ENCODE assay signal across 1 cellular context in the genomic region with DNA sequence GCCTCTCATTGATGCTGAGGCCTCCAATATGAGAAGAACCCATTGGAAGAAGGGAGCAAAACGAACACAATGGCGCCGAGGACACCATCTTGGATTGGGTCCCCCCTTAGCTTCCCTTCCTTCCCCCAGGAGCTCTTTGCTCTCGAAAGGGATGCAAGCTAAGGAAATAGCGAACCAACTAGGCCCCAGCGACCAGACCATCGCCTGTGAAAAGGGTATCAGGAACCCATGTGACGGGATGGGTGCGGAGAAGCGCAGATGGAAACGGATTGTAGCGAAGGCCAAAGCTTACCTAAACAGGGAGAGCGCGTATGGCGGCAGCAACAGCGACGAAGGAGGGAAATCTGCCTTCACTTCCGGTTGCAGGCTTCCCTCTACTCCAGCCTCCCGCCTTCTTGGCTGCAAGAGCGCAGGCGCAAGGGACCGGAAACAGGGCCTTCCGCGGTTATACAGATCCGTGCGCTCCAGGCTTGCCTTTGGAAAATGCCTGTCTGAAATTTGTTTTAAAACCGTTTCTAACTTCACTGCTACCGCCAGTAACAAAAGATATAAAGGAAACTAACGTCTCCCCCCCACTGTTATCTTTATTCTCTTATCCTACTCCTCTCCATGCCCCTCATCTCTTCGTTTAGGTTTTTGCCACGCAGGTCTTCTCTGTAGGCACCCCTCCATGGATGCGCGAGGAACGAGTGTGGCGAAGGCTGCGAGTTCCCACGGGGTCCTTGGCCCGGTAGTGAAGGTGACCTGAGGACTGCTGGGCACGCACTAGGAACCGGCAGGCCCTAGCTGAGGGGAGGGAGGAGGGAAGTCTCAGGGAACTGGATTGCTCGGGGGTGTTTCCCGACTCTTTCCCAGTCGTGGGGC.
TF ChIP-seq lines count a peak whose summit lies in the region.

A gene (minus strand): TSS at position 346 of the 864 bp plus-strand sequence. CDS start 1,471 bp downstream, outside the sequence.

TF ChIP-seq in K562, 482 proteins besides CTCF, POLR2A, EP300 and RAD21 (continued from another document and continues in another):
- TF ChIP-seq, protein P1, sequence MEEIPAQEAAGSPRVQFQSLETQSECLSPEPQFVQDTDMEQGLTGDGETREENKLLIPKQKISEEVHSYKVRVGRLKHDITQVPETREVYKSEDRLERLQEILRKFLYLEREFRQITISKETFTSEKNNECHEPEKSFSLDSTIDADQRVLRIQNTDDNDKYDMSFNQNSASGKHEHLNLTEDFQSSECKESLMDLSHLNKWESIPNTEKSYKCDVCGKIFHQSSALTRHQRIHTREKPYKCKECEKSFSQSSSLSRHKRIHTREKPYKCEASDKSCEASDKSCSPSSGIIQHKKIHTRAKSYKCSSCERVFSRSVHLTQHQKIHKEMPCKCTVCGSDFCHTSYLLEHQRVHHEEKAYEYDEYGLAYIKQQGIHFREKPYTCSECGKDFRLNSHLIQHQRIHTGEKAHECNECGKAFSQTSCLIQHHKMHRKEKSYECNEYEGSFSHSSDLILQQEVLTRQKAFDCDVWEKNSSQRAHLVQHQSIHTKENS (CRISPR knock-in tag; IDR thresholded peaks at IDR 0.05), result no peak
- TF ChIP-seq ZNF57 (CRISPR knock-in tag; IDR thresholded peaks at IDR 0.05), result 0 out of 2 replicates have a peak, but pooled peaks have one; percentile 80
- TF ChIP-seq, protein P2, sequence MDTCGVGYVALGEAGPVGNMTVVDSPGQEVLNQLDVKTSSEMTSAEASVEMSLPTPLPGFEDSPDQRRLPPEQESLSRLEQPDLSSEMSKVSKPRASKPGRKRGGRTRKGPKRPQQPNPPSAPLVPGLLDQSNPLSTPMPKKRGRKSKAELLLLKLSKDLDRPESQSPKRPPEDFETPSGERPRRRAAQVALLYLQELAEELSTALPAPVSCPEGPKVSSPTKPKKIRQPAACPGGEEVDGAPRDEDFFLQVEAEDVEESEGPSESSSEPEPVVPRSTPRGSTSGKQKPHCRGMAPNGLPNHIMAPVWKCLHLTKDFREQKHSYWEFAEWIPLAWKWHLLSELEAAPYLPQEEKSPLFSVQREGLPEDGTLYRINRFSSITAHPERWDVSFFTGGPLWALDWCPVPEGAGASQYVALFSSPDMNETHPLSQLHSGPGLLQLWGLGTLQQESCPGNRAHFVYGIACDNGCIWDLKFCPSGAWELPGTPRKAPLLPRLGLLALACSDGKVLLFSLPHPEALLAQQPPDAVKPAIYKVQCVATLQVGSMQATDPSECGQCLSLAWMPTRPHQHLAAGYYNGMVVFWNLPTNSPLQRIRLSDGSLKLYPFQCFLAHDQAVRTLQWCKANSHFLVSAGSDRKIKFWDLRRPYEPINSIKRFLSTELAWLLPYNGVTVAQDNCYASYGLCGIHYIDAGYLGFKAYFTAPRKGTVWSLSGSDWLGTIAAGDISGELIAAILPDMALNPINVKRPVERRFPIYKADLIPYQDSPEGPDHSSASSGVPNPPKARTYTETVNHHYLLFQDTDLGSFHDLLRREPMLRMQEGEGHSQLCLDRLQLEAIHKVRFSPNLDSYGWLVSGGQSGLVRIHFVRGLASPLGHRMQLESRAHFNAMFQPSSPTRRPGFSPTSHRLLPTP (IDR thresholded peaks at IDR 0.05; ENCODE audit: borderline replicate concordance, extremely low read depth, insufficient read length), result no peak
- no peak for TF ChIP-seq TSC22D4 (tag; IDR thresholded peaks at IDR 0.05)
- no peak for TF ChIP-seq ZNF224 (CRISPR knock-in tag; IDR thresholded peaks at IDR 0.05)
- no peak for TF ChIP-seq EZH2 (IDR thresholded peaks at IDR 0.05; ENCODE audit: borderline replicate concordance, low read depth, low read length)
- TF ChIP-seq SMAD1 (IDR thresholded peaks at IDR 0.05; ENCODE audit: low read depth, low read length, partially characterized antibody), result peak; percentile 81
- TF ChIP-seq PRMT5 (CRISPR knock-in tag; IDR thresholded peaks at IDR 0.05), result no peak
- TF ChIP-seq, protein P3, sequence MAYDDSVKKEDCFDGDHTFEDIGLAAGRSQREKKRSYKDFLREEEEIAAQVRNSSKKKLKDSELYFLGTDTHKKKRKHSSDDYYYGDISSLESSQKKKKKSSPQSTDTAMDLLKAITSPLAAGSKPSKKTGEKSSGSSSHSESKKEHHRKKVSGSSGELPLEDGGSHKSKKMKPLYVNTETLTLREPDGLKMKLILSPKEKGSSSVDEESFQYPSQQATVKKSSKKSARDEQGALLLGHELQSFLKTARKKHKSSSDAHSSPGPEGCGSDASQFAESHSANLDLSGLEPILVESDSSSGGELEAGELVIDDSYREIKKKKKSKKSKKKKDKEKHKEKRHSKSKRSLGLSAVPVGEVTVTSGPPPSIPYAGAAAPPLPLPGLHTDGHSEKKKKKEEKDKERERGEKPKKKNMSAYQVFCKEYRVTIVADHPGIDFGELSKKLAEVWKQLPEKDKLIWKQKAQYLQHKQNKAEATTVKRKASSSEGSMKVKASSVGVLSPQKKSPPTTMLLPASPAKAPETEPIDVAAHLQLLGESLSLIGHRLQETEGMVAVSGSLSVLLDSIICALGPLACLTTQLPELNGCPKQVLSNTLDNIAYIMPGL (CRISPR knock-in tag; IDR thresholded peaks at IDR 0.05), result peak; percentile 64; the same call in 1 of the 2 replicates
- TF ChIP-seq ZNF253 (CRISPR knock-in tag; conservative IDR thresholded peaks at IDR 0.05), result no peak
- TF ChIP-seq ZFP30 (CRISPR knock-in tag; IDR thresholded peaks at IDR 0.05; ENCODE audit: borderline replicate concordance), result 0 out of 2 replicates have a peak, but pooled peaks have one; percentile 54
- TF ChIP-seq ZNF76 (CRISPR knock-in tag; IDR thresholded peaks at IDR 0.05; ENCODE audit: borderline replicate concordance), result 0 out of 2 replicates have a peak, but pooled peaks have one; percentile 63
- TF ChIP-seq ZNF79 (CRISPR knock-in tag; IDR thresholded peaks at IDR 0.05; ENCODE audit: low read depth), result 0 out of 2 replicates have a peak, but pooled peaks have one; percentile 32
- no peak for TF ChIP-seq FOSL1 (tag; conservative IDR thresholded peaks at IDR 0.05)
- peak; percentile 67 for TF ChIP-seq MEIS2 (IDR thresholded peaks at IDR 0.05; ENCODE audit: partially characterized antibody)
- no peak for TF ChIP-seq PHB2 (IDR thresholded peaks at IDR 0.05; ENCODE audit: low read depth)
- peak; percentile 67; the same call in 1 of the 2 replicates for TF ChIP-seq ZC3H8 (IDR thresholded peaks at IDR 0.05)
- TF ChIP-seq HMG20B (CRISPR knock-in tag; IDR thresholded peaks at IDR 0.05), result peak; percentile 81; the same call in 1 of the 2 replicates
- TF ChIP-seq, protein P4, sequence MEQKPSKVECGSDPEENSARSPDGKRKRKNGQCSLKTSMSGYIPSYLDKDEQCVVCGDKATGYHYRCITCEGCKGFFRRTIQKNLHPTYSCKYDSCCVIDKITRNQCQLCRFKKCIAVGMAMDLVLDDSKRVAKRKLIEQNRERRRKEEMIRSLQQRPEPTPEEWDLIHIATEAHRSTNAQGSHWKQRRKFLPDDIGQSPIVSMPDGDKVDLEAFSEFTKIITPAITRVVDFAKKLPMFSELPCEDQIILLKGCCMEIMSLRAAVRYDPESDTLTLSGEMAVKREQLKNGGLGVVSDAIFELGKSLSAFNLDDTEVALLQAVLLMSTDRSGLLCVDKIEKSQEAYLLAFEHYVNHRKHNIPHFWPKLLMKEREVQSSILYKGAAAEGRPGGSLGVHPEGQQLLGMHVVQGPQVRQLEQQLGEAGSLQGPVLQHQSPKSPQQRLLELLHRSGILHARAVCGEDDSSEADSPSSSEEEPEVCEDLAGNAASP (IDR thresholded peaks at IDR 0.05), result peak; percentile 66
- TF ChIP-seq CBX1 (IDR thresholded peaks at IDR 0.05; ENCODE audit: low read depth), result peak; percentile 81; the same call in 1 of the 2 replicates
- TF ChIP-seq E2F3 (CRISPR knock-in tag; IDR thresholded peaks at IDR 0.05), result peak; percentile 97
- TF ChIP-seq, protein P5, sequence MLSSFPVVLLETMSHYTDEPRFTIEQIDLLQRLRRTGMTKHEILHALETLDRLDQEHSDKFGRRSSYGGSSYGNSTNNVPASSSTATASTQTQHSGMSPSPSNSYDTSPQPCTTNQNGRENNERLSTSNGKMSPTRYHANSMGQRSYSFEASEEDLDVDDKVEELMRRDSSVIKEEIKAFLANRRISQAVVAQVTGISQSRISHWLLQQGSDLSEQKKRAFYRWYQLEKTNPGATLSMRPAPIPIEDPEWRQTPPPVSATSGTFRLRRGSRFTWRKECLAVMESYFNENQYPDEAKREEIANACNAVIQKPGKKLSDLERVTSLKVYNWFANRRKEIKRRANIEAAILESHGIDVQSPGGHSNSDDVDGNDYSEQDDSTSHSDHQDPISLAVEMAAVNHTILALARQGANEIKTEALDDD (IDR thresholded peaks at IDR 0.05), result peak; percentile 27; the same call in 1 of the 2 replicates
- TF ChIP-seq, protein P6, sequence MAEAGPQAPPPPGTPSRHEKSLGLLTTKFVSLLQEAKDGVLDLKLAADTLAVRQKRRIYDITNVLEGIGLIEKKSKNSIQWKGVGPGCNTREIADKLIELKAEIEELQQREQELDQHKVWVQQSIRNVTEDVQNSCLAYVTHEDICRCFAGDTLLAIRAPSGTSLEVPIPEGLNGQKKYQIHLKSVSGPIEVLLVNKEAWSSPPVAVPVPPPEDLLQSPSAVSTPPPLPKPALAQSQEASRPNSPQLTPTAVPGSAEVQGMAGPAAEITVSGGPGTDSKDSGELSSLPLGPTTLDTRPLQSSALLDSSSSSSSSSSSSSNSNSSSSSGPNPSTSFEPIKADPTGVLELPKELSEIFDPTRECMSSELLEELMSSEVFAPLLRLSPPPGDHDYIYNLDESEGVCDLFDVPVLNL (CRISPR knock-in tag; IDR thresholded peaks at IDR 0.05; ENCODE audit: low read depth), result peak; percentile 78; the same call in 1 of the 2 replicates
- TF ChIP-seq, protein P7, sequence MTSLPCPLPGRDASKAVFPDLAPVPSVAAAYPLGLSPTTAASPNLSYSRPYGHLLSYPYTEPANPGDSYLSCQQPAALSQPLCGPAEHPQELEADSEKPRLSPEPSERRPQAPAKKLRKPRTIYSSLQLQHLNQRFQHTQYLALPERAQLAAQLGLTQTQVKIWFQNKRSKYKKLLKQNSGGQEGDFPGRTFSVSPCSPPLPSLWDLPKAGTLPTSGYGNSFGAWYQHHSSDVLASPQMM (CRISPR knock-in tag; IDR thresholded peaks at IDR 0.05), result no peak
- TF ChIP-seq STAT5A (IDR thresholded peaks at IDR 0.05; ENCODE audit: borderline replicate concordance, low read length), result 0 out of 2 replicates have a peak, but pooled peaks have one; percentile 11
- no peak for TF ChIP-seq U2AF2 (optimal IDR thresholded peaks at IDR 0.05; ENCODE audit: low read depth, low read length)
- TF ChIP-seq KDM4B (IDR thresholded peaks at IDR 0.05; ENCODE audit: borderline replicate concordance in 2 of 2, low read depth in 1 of 2), result peak in 1 of 2 experiments; percentile 91; a peak in 1 of 4 replicates
- no peak for TF ChIP-seq WHSC1 (IDR thresholded peaks at IDR 0.05; ENCODE audit: low read length)
- no peak for TF ChIP-seq CAMTA2 (CRISPR knock-in tag; conservative IDR thresholded peaks at IDR 0.05)
- TF ChIP-seq DACH1 (IDR thresholded peaks at IDR 0.05; ENCODE audit: partially characterized antibody), result peak; percentile 98
- no peak for TF ChIP-seq BDP1 (IDR thresholded peaks at IDR 0.05; ENCODE audit: insufficient read depth, insufficient read length)
- TF ChIP-seq MIER1 (IDR thresholded peaks at IDR 0.05; ENCODE audit: low read depth), result no peak; the same call in 1 of the 2 replicates
- no peak for TF ChIP-seq FOS (IDR thresholded peaks at IDR 0.05; ENCODE audit: extremely low read depth, insufficient read length)
- TF ChIP-seq TEAD2 (tag; IDR thresholded peaks at IDR 0.05), result no peak
- TF ChIP-seq BMI1 (IDR thresholded peaks at IDR 0.05; ENCODE audit: low read length), result peak; percentile 5; the same call in 1 of the 2 replicates
- TF ChIP-seq HNRNPH1 (optimal IDR thresholded peaks at IDR 0.05; ENCODE audit: low read depth, low read length), result no peak
- TF ChIP-seq ZNF3 (CRISPR knock-in tag; IDR thresholded peaks at IDR 0.05), result no peak
- TF ChIP-seq CHCHD3 (CRISPR knock-in tag; IDR thresholded peaks at IDR 0.05), result peak; percentile 57; the same call in 1 of the 2 replicates
- TF ChIP-seq, protein P8, sequence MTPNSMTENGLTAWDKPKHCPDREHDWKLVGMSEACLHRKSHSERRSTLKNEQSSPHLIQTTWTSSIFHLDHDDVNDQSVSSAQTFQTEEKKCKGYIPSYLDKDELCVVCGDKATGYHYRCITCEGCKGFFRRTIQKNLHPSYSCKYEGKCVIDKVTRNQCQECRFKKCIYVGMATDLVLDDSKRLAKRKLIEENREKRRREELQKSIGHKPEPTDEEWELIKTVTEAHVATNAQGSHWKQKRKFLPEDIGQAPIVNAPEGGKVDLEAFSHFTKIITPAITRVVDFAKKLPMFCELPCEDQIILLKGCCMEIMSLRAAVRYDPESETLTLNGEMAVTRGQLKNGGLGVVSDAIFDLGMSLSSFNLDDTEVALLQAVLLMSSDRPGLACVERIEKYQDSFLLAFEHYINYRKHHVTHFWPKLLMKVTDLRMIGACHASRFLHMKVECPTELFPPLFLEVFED (CRISPR knock-in tag; conservative IDR thresholded peaks at IDR 0.05), result peak; percentile 94
- peak; percentile 54 for TF ChIP-seq MYBL2 (IDR thresholded peaks at IDR 0.05; ENCODE audit: low read depth)
- TF ChIP-seq MYBL2 (CRISPR knock-in tag; IDR thresholded peaks at IDR 0.05; ENCODE audit: borderline replicate concordance), result no peak
- TF ChIP-seq FUS (optimal IDR thresholded peaks at IDR 0.05; ENCODE audit: low read depth, low read length), result no peak
- TF ChIP-seq CBFA2T2 (conservative IDR thresholded peaks at IDR 0.05), result no peak
- TF ChIP-seq MECOM (CRISPR knock-in tag; IDR thresholded peaks at IDR 0.05), result no peak
- TF ChIP-seq, protein P9, sequence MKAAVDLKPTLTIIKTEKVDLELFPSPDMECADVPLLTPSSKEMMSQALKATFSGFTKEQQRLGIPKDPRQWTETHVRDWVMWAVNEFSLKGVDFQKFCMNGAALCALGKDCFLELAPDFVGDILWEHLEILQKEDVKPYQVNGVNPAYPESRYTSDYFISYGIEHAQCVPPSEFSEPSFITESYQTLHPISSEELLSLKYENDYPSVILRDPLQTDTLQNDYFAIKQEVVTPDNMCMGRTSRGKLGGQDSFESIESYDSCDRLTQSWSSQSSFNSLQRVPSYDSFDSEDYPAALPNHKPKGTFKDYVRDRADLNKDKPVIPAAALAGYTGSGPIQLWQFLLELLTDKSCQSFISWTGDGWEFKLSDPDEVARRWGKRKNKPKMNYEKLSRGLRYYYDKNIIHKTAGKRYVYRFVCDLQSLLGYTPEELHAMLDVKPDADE (conservative IDR thresholded peaks at IDR 0.05; ENCODE audit: control insufficient read depth, low read depth, low read length), result peak; percentile 75; the same call in 1 of the 2 replicates
- TF ChIP-seq ATF1 (CRISPR knock-in tag; IDR thresholded peaks at IDR 0.05), result no peak
- TF ChIP-seq ATF1 (tag; IDR thresholded peaks at IDR 0.05), result peak; percentile 88
- peak; percentile 85 for TF ChIP-seq OTX1 (CRISPR knock-in tag; IDR thresholded peaks at IDR 0.05)
- TF ChIP-seq KAT2B (IDR thresholded peaks at IDR 0.05; ENCODE audit: low read depth, low read length), result peak; percentile 99
- TF ChIP-seq MAFF (IDR thresholded peaks at IDR 0.05; ENCODE audit: low read length), result no peak
- TF ChIP-seq IRF2 (CRISPR knock-in tag; IDR thresholded peaks at IDR 0.05), result no peak
- 0 out of 2 replicates have a peak, but pooled peaks have one; percentile 36 for TF ChIP-seq ZNF134 (CRISPR knock-in tag; conservative IDR thresholded peaks at IDR 0.05)
- peak; percentile 97 for TF ChIP-seq TARDBP (IDR thresholded peaks at IDR 0.05)
